In genomic region chr11:83051760-83052671, GRCh38 we compare ENCODE assay signal across 8 cellular contexts. TPM values are rescaled to one million over a fixed set of nuclear protein-coding genes. Genes with fewer than 3 reads are reported as not detected.
DNase-seq lines count a peak whose midpoint lies in the region; ATAC-seq and TF ChIP-seq lines count a peak whose summit lies in the region.

No MANE protein-coding gene starts in this region.

- H3K23ac ChIP-seq in mesendoderm (ENCODE audit: low read length) = no peak overlapping the region

- peak; percentile 26 to 92 for ATAC-seq in activated naive CD4-positive, alpha-beta T cell treated with anti-CD3 and anti-CD28 coated beads, Interleukin-2, amount 50 U/mL, for 72 hours

- POLR2A ChIA-PET in MCF 10A (lab: Yijun Ruan, JAX) = interaction anchor here (0.5 to 4.0 kb wide), 24 partner anchors 9 to 622 kb away, joined by 3 to 134 read pairs (median 6); partner anchors contain the start of genes ANKRD42, DDIAS, PCF11 and PRCP

- H3K4me1 ChIP-seq in vagina (peaks cover 50% of the 10 kb centered on the region), mesendoderm (ENCODE audit: control insufficient read depth, low read depth, low read length) (no peaks in the 10 kb centered on the region)

- no peaks in the 10 kb centered on the region for H3K27me3 Mint-ChIP-seq in MCF 10A (ENCODE audit: insufficient read depth, unreplicated experiment)

- no peak for DNase-seq in activated naive CD4-positive, alpha-beta T cell treated with anti-CD3 and anti-CD28 coated beads, Interleukin-2, amount 50 U/mL, for 72 hours (ENCODE audit: low spot score in 2 of 2)
- no peak for DNase-seq in activated naive CD4-positive, alpha-beta T cell treated with anti-CD3 and anti-CD28 coated beads, Interleukin-2, amount 50 U/mL, for 16 hours
- DNase-seq in MCF 10A (ENCODE audit: unreplicated experiment) = peak; percentile 92
- peak; percentile 58 for DNase-seq in medulla oblongata (ENCODE audit: extremely low spot score)
- no peak for DNase-seq in vagina (ENCODE audit: extremely low spot score in 2 of 2)
- DNase-seq in activated effector memory CD4-positive, alpha-beta T cell treated with anti-CD3 and anti-CD28 coated beads, Interleukin-2, amount 50 U/mL, for 16 hours = no peak
- no peak for DNase-seq in mesendoderm
- DNase-seq in stimulated activated CD4-positive, alpha-beta T cell treated with anti-CD3 and anti-CD28 coated beads, Interleukin-1b, Interleukin-23, amount 100 ng/mL, for 48 hours = no peak

- peak overlapping the region; percentile 67 for H3K27ac ChIP-seq in vagina
- no peak overlapping the region for H3K27ac ChIP-seq in mesendoderm (ENCODE audit: low read depth, low read length)

- H3K9me3 ChIP-seq in vagina = no peaks in the 10 kb centered on the region

- intact Hi-C loops in MCF 10A (cut with micrococcal nuclease) = no loop called here
- intact Hi-C loops in vagina (cut with DNase I) = loop anchor here (2.0 kb wide), 1 partner anchor 17 kb away; no protein-coding TSS in a partner anchor

- peaks cover 26% of the 10 kb centered on the region in 2 donors for H3K36me3 Mint-ChIP-seq in activated naive CD4-positive, alpha-beta T cell treated with anti-CD3 and anti-CD28 coated beads, Interleukin-2, amount 50 U/mL, for 72 hours
- H3K36me3 Mint-ChIP-seq in MCF 10A (ENCODE audit: insufficient read depth, unreplicated experiment) = no peaks in the 10 kb centered on the region

- H4K5ac ChIP-seq in mesendoderm (ENCODE audit: low read length) = no peak overlapping the region

- no CpG with 5 or more reads among the region's 6 CpGs for WGBS in mesendoderm (ENCODE audit: extremely low coverage, insufficient coverage, low lambda C conversion rate)

- H2AK5ac ChIP-seq in mesendoderm (ENCODE audit: low read length) = no peak overlapping the region

- no peak overlapping the region for H3K4ac ChIP-seq in mesendoderm (ENCODE audit: low read depth, low read length)

- CTCF ChIA-PET in MCF 10A (lab: Yijun Ruan, JAX) = interaction anchor here (0.6 to 3.3 kb wide), 14 partner anchors 10 to 189 kb away, joined by 3 to 15 read pairs (median 4); no protein-coding TSS in a partner anchor

- H3K4me3 Mint-ChIP-seq in MCF 10A (ENCODE audit: unreplicated experiment) = peak overlapping the region; percentile 43

- H3K36me3 ChIP-seq in vagina (no peaks in the 10 kb centered on the region), mesendoderm (ENCODE audit: control insufficient read depth, insufficient read depth, low read length) (no peaks in the 10 kb centered on the region)

- no peak overlapping the region for H2BK15ac ChIP-seq in mesendoderm (replicated peaks; ENCODE audit: low read depth)

- peaks cover 0 to 22% of the 10 kb centered on the region in 2 donors for H3K9me3 Mint-ChIP-seq in activated naive CD4-positive, alpha-beta T cell treated with anti-CD3 and anti-CD28 coated beads, Interleukin-2, amount 50 U/mL, for 72 hours
- H3K9me3 Mint-ChIP-seq in MCF 10A (ENCODE audit: unreplicated experiment) = no peaks in the 10 kb centered on the region

- peaks cover 50% of the 10 kb centered on the region for H3K4me1 Mint-ChIP-seq in MCF 10A (ENCODE audit: insufficient read depth, unreplicated experiment)

- no peak overlapping the region for H2BK120ac ChIP-seq in mesendoderm (ENCODE audit: low read depth, low read length)

- H3K4me3 ChIP-seq in vagina = no peak overlapping the region
- no peak overlapping the region for H3K4me3 ChIP-seq in mesendoderm (ENCODE audit: low read length)

- no peak overlapping the region for H3K9ac ChIP-seq in mesendoderm (ENCODE audit: low read length)

- peaks cover 1% of the 10 kb centered on the region for H3K79me1 ChIP-seq in mesendoderm (ENCODE audit: low read length)

- TF ChIP-seq POLR2A in vagina (IDR thresholded peaks at IDR 0.05) = no peak

- no peak overlapping the region for H3K4me2 ChIP-seq in mesendoderm (ENCODE audit: low read length)

- no peak overlapping the region for H2BK5ac ChIP-seq in mesendoderm (ENCODE audit: low read length)

- H3K79me2 ChIP-seq in mesendoderm (ENCODE audit: control insufficient read depth, insufficient read depth, low read length) = no peaks in the 10 kb centered on the region

- H3K18ac ChIP-seq in mesendoderm (ENCODE audit: low read length) = no peak overlapping the region

- no peak overlapping the region for H3K56ac ChIP-seq in mesendoderm (ENCODE audit: low read length)

- no peak for TF ChIP-seq CTCF in MCF 10A (IDR thresholded peaks at IDR 0.05; ENCODE audit: unreplicated experiment)
- TF ChIP-seq CTCF in vagina (IDR thresholded peaks at IDR 0.05) = no peak

- BruUV-seq in MCF 10A (replicated peaks; lab: Mats Ljungman, UMichigan) = no TSS peak

- no peak overlapping the region for H4K8ac ChIP-seq in mesendoderm (ENCODE audit: low read depth, low read length)

- no peak overlapping the region for H3K27ac Mint-ChIP-seq in activated naive CD4-positive, alpha-beta T cell treated with anti-CD3 and anti-CD28 coated beads, Interleukin-2, amount 50 U/mL, for 72 hours
- H3K27ac Mint-ChIP-seq in MCF 10A (ENCODE audit: low read depth, unreplicated experiment) = peak overlapping the region; percentile 84

- no peaks in the 10 kb centered on the region for H3K27me3 ChIP-seq in vagina
- H3K27me3 ChIP-seq in mesendoderm (ENCODE audit: insufficient read depth, low read length, poor library complexity) = no peaks in the 10 kb centered on the region

RNA-seq across cellular contexts. Expression of gene RAB30, which starts 19.7 kb away (rescaled TPM):
- 10 to 100 TPM in 1 of 2 donors, 1 to 10 TPM in 1; 8.7 to 12.1 TPM for total RNA-seq in activated naive CD4-positive, alpha-beta T cell treated with anti-CD3 and anti-CD28 coated beads, Interleukin-2, amount 50 U/mL, for 72 hours
- total RNA-seq in MCF 10A (2022) (12.5 and 13.2 TPM in 2 replicates), vagina (10.8 TPM)
- polyA plus RNA-seq in mesendoderm (2013, experiment 1 of 2) = 7.6 TPM
- 8.3 TPM for polyA plus RNA-seq in mesendoderm (2013, experiment 2 of 2)

Comparison
In these comparisons a context has a peak if more than half of its experiments do, and no peak if none do; other contexts are left out.
1. DNase-seq: peak in MCF 10A (single experiment) and medulla oblongata (single experiment); none in activated naive CD4-positive, alpha-beta T cell treated with anti-CD3 and anti-CD28 coated beads, Interleukin-2, amount 50 U/mL, for 72 hours (0 of 2), activated naive CD4-positive, alpha-beta T cell treated with anti-CD3 and anti-CD28 coated beads, Interleukin-2, amount 50 U/mL, for 16 hours (single experiment), vagina (0 of 2), activated effector memory CD4-positive, alpha-beta T cell treated with anti-CD3 and anti-CD28 coated beads, Interleukin-2, amount 50 U/mL, for 16 hours (single experiment), mesendoderm (single experiment) and stimulated activated CD4-positive, alpha-beta T cell treated with anti-CD3 and anti-CD28 coated beads, Interleukin-1b, Interleukin-23, amount 100 ng/mL, for 48 hours (single experiment).